ENCODE assay signal across 1 cellular context in the genomic region with DNA sequence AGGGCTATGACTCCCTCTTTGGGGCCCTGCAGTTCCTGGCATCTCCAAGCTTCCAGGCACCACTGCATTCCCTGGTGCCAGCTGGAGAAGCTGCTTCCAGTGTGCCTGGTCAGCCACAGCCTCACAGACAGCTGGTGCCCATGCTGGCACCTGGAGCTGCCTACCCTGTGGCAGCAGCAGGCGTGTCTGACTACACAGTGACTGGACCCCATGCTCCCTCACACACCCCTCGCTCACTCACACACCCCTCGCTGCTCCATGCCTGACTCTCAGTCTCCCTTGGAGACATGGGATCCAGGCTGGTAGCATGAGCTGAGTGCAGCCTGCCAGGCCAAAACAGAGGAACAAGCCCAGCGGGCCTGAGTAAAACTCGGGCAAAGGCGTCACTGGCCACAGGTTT.
TF ChIP-seq lines count a peak whose summit lies in the region.

No MANE protein-coding gene starts in this region.

TF ChIP-seq in IMR-90, 13 proteins besides CTCF, POLR2A, EP300 and RAD21:
- TF ChIP-seq CEBPB (IDR thresholded peaks at IDR 0.05; ENCODE audit: low read depth, low read length) (no peak), MAFK (IDR thresholded peaks at IDR 0.05; ENCODE audit: low read depth, low read length) (no peak)
